ENCODE assay signal across 1 cellular context in genomic region chr3:186790261-186790981, GRCh38.
TF ChIP-seq lines count a peak whose summit lies in the region.

No MANE protein-coding gene starts in this region.

TF ChIP-seq in K562, 482 proteins besides CTCF, POLR2A, EP300 and RAD21 (continued from another document and continues in another):
- TF ChIP-seq, protein P1, sequence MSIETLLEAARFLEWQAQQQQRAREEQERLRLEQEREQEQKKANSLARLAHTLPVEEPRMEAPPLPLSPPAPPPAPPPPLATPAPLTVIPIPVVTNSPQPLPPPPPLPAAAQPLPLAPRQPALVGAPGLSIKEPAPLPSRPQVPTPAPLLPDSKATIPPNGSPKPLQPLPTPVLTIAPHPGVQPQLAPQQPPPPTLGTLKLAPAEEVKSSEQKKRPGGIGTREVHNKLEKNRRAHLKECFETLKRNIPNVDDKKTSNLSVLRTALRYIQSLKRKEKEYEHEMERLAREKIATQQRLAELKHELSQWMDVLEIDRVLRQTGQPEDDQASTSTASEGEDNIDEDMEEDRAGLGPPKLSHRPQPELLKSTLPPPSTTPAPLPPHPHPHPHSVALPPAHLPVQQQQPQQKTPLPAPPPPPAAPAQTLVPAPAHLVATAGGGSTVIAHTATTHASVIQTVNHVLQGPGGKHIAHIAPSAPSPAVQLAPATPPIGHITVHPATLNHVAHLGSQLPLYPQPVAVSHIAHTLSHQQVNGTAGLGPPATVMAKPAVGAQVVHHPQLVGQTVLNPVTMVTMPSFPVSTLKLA (conservative IDR thresholded peaks at IDR 0.05): peak in 1 of 2 experiments; percentile 10; a peak in 1 of 4 replicates
- TF ChIP-seq GTF2A2 (tag; IDR thresholded peaks at IDR 0.05): no peak
- no peak for TF ChIP-seq E2F5 (CRISPR knock-in tag; IDR thresholded peaks at IDR 0.05)
- TF ChIP-seq ZNF253 (CRISPR knock-in tag; conservative IDR thresholded peaks at IDR 0.05): peak; percentile 50
- TF ChIP-seq MYNN (IDR thresholded peaks at IDR 0.05): peak; percentile 48
- no peak for TF ChIP-seq MYNN (CRISPR knock-in tag; IDR thresholded peaks at IDR 0.05)
- peak; percentile 68; the same call in 1 of the 2 replicates for TF ChIP-seq HOXB6 (CRISPR knock-in tag; IDR thresholded peaks at IDR 0.05; ENCODE audit: borderline replicate concordance)
- TF ChIP-seq ELF2 (CRISPR knock-in tag; IDR thresholded peaks at IDR 0.05): 0 out of 2 replicates have a peak, but pooled peaks have one; percentile 55
- TF ChIP-seq, protein P2, sequence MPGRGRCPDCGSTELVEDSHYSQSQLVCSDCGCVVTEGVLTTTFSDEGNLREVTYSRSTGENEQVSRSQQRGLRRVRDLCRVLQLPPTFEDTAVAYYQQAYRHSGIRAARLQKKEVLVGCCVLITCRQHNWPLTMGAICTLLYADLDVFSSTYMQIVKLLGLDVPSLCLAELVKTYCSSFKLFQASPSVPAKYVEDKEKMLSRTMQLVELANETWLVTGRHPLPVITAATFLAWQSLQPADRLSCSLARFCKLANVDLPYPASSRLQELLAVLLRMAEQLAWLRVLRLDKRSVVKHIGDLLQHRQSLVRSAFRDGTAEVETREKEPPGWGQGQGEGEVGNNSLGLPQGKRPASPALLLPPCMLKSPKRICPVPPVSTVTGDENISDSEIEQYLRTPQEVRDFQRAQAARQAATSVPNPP (IDR thresholded peaks at IDR 0.05; ENCODE audit: borderline replicate concordance, insufficient read depth, insufficient read length): no peak
- TF ChIP-seq NONO (IDR thresholded peaks at IDR 0.05; ENCODE audit: low read depth in 2 of 2, low read length in 1 of 2): no peak
- peak; percentile 62; the same call in 1 of the 2 replicates for TF ChIP-seq KHSRP (IDR thresholded peaks at IDR 0.05)
- peak; percentile 83; the same call in 1 of the 2 replicates for TF ChIP-seq ZNF77 (CRISPR knock-in tag; IDR thresholded peaks at IDR 0.05)
- no peak for TF ChIP-seq CBFA2T3 (IDR thresholded peaks at IDR 0.05)
- TF ChIP-seq, protein P3, sequence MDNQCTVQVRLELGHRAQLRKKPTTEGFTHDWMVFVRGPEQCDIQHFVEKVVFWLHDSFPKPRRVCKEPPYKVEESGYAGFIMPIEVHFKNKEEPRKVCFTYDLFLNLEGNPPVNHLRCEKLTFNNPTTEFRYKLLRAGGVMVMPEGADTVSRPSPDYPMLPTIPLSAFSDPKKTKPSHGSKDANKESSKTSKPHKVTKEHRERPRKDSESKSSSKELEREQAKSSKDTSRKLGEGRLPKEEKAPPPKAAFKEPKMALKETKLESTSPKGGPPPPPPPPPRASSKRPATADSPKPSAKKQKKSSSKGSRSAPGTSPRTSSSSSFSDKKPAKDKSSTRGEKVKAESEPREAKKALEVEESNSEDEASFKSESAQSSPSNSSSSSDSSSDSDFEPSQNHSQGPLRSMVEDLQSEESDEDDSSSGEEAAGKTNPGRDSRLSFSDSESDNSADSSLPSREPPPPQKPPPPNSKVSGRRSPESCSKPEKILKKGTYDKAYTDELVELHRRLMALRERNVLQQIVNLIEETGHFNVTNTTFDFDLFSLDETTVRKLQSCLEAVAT (IDR thresholded peaks at IDR 0.05): peak in 1 of 2 experiments; percentile 38; a peak in 1 of 4 replicates
- TF ChIP-seq SMARCA5 (IDR thresholded peaks at IDR 0.05): no peak
- TF ChIP-seq TRIM28 (IDR thresholded peaks at IDR 0.05): no peak
- TF ChIP-seq FOXA1 (IDR thresholded peaks at IDR 0.05; ENCODE audit: borderline replicate concordance): no peak
- TF ChIP-seq, protein P4, sequence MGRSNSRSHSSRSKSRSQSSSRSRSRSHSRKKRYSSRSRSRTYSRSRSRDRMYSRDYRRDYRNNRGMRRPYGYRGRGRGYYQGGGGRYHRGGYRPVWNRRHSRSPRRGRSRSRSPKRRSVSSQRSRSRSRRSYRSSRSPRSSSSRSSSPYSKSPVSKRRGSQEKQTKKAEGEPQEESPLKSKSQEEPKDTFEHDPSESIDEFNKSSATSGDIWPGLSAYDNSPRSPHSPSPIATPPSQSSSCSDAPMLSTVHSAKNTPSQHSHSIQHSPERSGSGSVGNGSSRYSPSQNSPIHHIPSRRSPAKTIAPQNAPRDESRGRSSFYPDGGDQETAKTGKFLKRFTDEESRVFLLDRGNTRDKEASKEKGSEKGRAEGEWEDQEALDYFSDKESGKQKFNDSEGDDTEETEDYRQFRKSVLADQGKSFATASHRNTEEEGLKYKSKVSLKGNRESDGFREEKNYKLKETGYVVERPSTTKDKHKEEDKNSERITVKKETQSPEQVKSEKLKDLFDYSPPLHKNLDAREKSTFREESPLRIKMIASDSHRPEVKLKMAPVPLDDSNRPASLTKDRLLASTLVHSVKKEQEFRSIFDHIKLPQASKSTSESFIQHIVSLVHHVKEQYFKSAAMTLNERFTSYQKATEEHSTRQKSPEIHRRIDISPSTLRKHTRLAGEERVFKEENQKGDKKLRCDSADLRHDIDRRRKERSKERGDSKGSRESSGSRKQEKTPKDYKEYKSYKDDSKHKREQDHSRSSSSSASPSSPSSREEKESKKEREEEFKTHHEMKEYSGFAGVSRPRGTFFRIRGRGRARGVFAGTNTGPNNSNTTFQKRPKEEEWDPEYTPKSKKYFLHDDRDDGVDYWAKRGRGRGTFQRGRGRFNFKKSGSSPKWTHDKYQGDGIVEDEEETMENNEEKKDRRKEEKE (IDR thresholded peaks at IDR 0.05; ENCODE audit: borderline replicate concordance in 1 of 2, control insufficient read depth in 1 of 2, low read depth in 2 of 2, low read length in 1 of 2): peak in 1 of 2 experiments; percentile 58; a peak in 1 of 4 replicates
- TF ChIP-seq, protein P5, sequence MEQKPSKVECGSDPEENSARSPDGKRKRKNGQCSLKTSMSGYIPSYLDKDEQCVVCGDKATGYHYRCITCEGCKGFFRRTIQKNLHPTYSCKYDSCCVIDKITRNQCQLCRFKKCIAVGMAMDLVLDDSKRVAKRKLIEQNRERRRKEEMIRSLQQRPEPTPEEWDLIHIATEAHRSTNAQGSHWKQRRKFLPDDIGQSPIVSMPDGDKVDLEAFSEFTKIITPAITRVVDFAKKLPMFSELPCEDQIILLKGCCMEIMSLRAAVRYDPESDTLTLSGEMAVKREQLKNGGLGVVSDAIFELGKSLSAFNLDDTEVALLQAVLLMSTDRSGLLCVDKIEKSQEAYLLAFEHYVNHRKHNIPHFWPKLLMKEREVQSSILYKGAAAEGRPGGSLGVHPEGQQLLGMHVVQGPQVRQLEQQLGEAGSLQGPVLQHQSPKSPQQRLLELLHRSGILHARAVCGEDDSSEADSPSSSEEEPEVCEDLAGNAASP (IDR thresholded peaks at IDR 0.05): no peak
- 0 out of 2 replicates have a peak, but pooled peaks have one; percentile 10 for TF ChIP-seq MECOM (CRISPR knock-in tag; IDR thresholded peaks at IDR 0.05)
- no peak for TF ChIP-seq ZBTB17 (CRISPR knock-in tag; IDR thresholded peaks at IDR 0.05)
- TF ChIP-seq, protein P6, sequence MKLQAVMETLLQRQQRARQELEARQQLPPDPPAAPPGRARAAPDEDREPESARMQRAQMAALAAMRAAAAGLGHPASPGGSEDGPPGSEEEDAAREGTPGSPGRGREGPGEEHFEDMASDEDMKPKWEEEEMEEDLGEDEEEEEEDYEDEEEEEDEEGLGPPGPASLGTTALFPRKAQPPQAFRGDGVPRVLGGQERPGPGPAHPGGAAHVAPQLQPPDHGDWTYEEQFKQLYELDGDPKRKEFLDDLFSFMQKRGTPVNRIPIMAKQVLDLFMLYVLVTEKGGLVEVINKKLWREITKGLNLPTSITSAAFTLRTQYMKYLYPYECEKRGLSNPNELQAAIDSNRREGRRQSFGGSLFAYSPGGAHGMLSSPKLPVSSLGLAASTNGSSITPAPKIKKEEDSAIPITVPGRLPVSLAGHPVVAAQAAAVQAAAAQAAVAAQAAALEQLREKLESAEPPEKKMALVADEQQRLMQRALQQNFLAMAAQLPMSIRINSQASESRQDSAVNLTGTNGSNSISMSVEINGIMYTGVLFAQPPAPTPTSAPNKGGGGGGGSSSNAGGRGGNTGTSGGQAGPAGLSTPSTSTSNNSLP (IDR thresholded peaks at IDR 0.05; ENCODE audit: borderline replicate concordance, low read depth, low read length): no peak
- peak; percentile 51; the same call in 1 of the 2 replicates for TF ChIP-seq ZNF717 (CRISPR knock-in tag; IDR thresholded peaks at IDR 0.05)
- TF ChIP-seq, protein P7, sequence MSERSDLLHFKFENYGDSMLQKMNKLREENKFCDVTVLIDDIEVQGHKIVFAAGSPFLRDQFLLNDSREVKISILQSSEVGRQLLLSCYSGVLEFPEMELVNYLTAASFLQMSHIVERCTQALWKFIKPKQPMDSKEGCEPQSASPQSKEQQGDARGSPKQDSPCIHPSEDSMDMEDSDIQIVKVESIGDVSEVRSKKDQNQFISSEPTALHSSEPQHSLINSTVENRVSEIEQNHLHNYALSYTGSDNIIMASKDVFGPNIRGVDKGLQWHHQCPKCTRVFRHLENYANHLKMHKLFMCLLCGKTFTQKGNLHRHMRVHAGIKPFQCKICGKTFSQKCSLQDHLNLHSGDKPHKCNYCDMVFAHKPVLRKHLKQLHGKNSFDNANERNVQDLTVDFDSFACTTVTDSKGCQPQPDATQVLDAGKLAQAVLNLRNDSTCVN (CRISPR knock-in tag; IDR thresholded peaks at IDR 0.05): 0 out of 2 replicates have a peak, but pooled peaks have one; percentile 54
- TF ChIP-seq, protein P8, sequence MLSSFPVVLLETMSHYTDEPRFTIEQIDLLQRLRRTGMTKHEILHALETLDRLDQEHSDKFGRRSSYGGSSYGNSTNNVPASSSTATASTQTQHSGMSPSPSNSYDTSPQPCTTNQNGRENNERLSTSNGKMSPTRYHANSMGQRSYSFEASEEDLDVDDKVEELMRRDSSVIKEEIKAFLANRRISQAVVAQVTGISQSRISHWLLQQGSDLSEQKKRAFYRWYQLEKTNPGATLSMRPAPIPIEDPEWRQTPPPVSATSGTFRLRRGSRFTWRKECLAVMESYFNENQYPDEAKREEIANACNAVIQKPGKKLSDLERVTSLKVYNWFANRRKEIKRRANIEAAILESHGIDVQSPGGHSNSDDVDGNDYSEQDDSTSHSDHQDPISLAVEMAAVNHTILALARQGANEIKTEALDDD (IDR thresholded peaks at IDR 0.05): peak; percentile 76; the same call in 1 of the 2 replicates
- peak; percentile 65; the same call in 1 of the 2 replicates for TF ChIP-seq MBD2 (IDR thresholded peaks at IDR 0.05; ENCODE audit: borderline replicate concordance, low read depth)
- no peak for TF ChIP-seq BACH1 (tag; IDR thresholded peaks at IDR 0.05)
- no peak for TF ChIP-seq NFRKB (IDR thresholded peaks at IDR 0.05; ENCODE audit: low read depth)
- TF ChIP-seq TAF1 (IDR thresholded peaks at IDR 0.05; ENCODE audit: control insufficient read depth, extremely low read depth, insufficient read depth, low read length, severe bottlenecking): peak; percentile 23
- TF ChIP-seq LEF1 (IDR thresholded peaks at IDR 0.05): no peak
- 0 out of 2 replicates have a peak, but pooled peaks have one; percentile 38 for TF ChIP-seq HMG20B (CRISPR knock-in tag; IDR thresholded peaks at IDR 0.05)
- peak; percentile 17 for TF ChIP-seq NFIC (IDR thresholded peaks at IDR 0.05)
- TF ChIP-seq POLR3A (IDR thresholded peaks at IDR 0.05; ENCODE audit: borderline replicate concordance, extremely low read depth, insufficient read depth, insufficient read length): no peak
- TF ChIP-seq ZNF780A (CRISPR knock-in tag; IDR thresholded peaks at IDR 0.05): peak; percentile 82; the same call in 1 of the 2 replicates
- no peak for TF ChIP-seq ZNF668 (CRISPR knock-in tag; IDR thresholded peaks at IDR 0.05)
- peak; percentile 27; the same call in 1 of the 2 replicates for TF ChIP-seq ZNF354B (CRISPR knock-in tag; IDR thresholded peaks at IDR 0.05)
- TF ChIP-seq IRF9 (tag; IDR thresholded peaks at IDR 0.05): no peak
- TF ChIP-seq ZNF445 (CRISPR knock-in tag; IDR thresholded peaks at IDR 0.05; ENCODE audit: low read depth): peak; percentile 57; the same call in 1 of the 2 replicates
- TF ChIP-seq ZFPM2 (CRISPR knock-in tag; IDR thresholded peaks at IDR 0.05): peak; percentile 61; the same call in 1 of the 2 replicates
- TF ChIP-seq, protein P9, sequence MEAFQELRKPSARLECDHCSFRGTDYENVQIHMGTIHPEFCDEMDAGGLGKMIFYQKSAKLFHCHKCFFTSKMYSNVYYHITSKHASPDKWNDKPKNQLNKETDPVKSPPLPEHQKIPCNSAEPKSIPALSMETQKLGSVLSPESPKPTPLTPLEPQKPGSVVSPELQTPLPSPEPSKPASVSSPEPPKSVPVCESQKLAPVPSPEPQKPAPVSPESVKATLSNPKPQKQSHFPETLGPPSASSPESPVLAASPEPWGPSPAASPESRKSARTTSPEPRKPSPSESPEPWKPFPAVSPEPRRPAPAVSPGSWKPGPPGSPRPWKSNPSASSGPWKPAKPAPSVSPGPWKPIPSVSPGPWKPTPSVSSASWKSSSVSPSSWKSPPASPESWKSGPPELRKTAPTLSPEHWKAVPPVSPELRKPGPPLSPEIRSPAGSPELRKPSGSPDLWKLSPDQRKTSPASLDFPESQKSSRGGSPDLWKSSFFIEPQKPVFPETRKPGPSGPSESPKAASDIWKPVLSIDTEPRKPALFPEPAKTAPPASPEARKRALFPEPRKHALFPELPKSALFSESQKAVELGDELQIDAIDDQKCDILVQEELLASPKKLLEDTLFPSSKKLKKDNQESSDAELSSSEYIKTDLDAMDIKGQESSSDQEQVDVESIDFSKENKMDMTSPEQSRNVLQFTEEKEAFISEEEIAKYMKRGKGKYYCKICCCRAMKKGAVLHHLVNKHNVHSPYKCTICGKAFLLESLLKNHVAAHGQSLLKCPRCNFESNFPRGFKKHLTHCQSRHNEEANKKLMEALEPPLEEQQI (IDR thresholded peaks at IDR 0.05): no peak
- TF ChIP-seq KDM5B (IDR thresholded peaks at IDR 0.05; ENCODE audit: insufficient replicate concordance, low read depth, low read length): peak; percentile 63
- TF ChIP-seq E2F1 (CRISPR knock-in tag; IDR thresholded peaks at IDR 0.05): peak; percentile 75
- 0 out of 2 replicates have a peak, but pooled peaks have one; percentile 63 for TF ChIP-seq ZNF3 (CRISPR knock-in tag; IDR thresholded peaks at IDR 0.05)
- TF ChIP-seq CXXC5 (CRISPR knock-in tag; IDR thresholded peaks at IDR 0.05): no peak
- peak in 1 of 2 experiments; percentile 5; a peak in 1 of 4 replicates for TF ChIP-seq TRIM24 (IDR thresholded peaks at IDR 0.05)
